Comparison of ENCODE assay signal across 13 cellular contexts in genomic region chr6:15413558-15414257, GRCh38.
DNase-seq lines count a peak whose midpoint lies in the region; ATAC-seq, FAIRE-seq and TF ChIP-seq lines count a peak whose summit lies in the region.
"Had no signal": no experiment of that assay in that cellular context is flagged by ENCODE, and none has a peak within 500 bp of the region (broad histone marks: within the 10 kb centered on the region; RNA-seq: fewer than 3 reads in every experiment).

No MANE protein-coding gene starts in this region.

- no peak for TF ChIP-seq POLR2A in K562 (conservative IDR thresholded peaks at IDR 0.05)
- TF ChIP-seq POLR2A in HepG2 (IDR thresholded peaks at IDR 0.05; ENCODE audit: insufficient read depth in 1 of 2, low read depth in 2 of 2, low read length in 2 of 2): no peak
- no peak for TF ChIP-seq POLR2A in prostate gland (IDR thresholded peaks at IDR 0.05)

- peaks cover 79% of the 10 kb centered on the region for H3K4me1 Mint-ChIP-seq in stimulated activated naive CD8-positive, alpha-beta T cell treated with anti-CD3 and anti-CD28 coated beads, Interleukin-15, Interleukin-2, amounts not matched to agents 100 ng/mL and 50 ng/mL, for 24 hours (ENCODE audit: low read depth)
- peaks cover 79% of the 10 kb centered on the region for H3K4me1 Mint-ChIP-seq in stimulated activated naive CD8-positive, alpha-beta T cell treated with anti-CD3 and anti-CD28 coated beads, Interleukin-15, amount 100 ng/mL, for 72 hours

- H3K79me2 ChIP-seq in K562 (ENCODE audit: control insufficient read depth, insufficient read depth, low read length) (peaks cover 51% of the 10 kb centered on the region), HepG2 (ENCODE audit: insufficient read depth, low read length) (no peaks in the 10 kb centered on the region)

- no peak overlapping the region for H3K4me3 Mint-ChIP-seq in stimulated activated naive CD8-positive, alpha-beta T cell treated with anti-CD3 and anti-CD28 coated beads, Interleukin-15, Interleukin-2, amounts not matched to agents 100 ng/mL and 50 ng/mL, for 24 hours
- no peak overlapping the region for H3K4me3 Mint-ChIP-seq in stimulated activated naive CD8-positive, alpha-beta T cell treated with anti-CD3 and anti-CD28 coated beads, Interleukin-15, amount 100 ng/mL, for 72 hours
- H3K4me3 Mint-ChIP-seq: B cell had no signal

- no peak for ATAC-seq in stimulated activated naive CD8-positive, alpha-beta T cell treated with anti-CD3 and anti-CD28 coated beads, Interleukin-15, amount 100 ng/mL, for 72 hours
- ATAC-seq in K562: no peak
- ATAC-seq in HepG2: no peak

- H3K36me3 Mint-ChIP-seq in stimulated activated naive CD8-positive, alpha-beta T cell treated with anti-CD3 and anti-CD28 coated beads, Interleukin-15, Interleukin-2, amounts not matched to agents 100 ng/mL and 50 ng/mL, for 24 hours (ENCODE audit: low read depth): peaks cover 67% of the 10 kb centered on the region

- peaks cover 4% of the 10 kb centered on the region for H3K9me3 Mint-ChIP-seq in stimulated activated naive CD8-positive, alpha-beta T cell treated with anti-CD3 and anti-CD28 coated beads, Interleukin-15, Interleukin-2, amounts not matched to agents 100 ng/mL and 50 ng/mL, for 24 hours
- H3K9me3 Mint-ChIP-seq in stimulated activated naive CD8-positive, alpha-beta T cell treated with anti-CD3 and anti-CD28 coated beads, Interleukin-15, amount 100 ng/mL, for 72 hours: no peaks in the 10 kb centered on the region

- H3K9me3 ChIP-seq in K562 (replicated peaks; ENCODE audit: control insufficient read depth, insufficient read depth, low read depth, low read length): 0 out of 2 replicates have a peak, but pooled peaks cover 5% of the 10 kb centered on the region
- peaks cover 19% of the 10 kb centered on the region for H3K9me3 ChIP-seq in HepG2 (ENCODE audit: low read length)
- H3K9me3 ChIP-seq in prostate gland: no peaks in the 10 kb centered on the region
- H3K9me3 ChIP-seq: uterus had no signal

- no peaks in the 10 kb centered on the region for H3K9me1 ChIP-seq in K562 (ENCODE audit: control insufficient read depth, insufficient read depth, low read length)

- DNase-seq in stimulated activated naive CD8-positive, alpha-beta T cell treated with anti-CD3 and anti-CD28 coated beads, Interleukin-15, amount 100 ng/mL, for 72 hours: no peak
- DNase-seq in K562 (ENCODE audit: extremely low read depth in 1 of 4, low spot score in 3 of 4): no peak
- DNase-seq in islet precursor cell: peak; percentile 20
- no peak for DNase-seq in HepG2 (ENCODE audit: low spot score)
- DNase-seq in cardiac septum (ENCODE audit: low spot score): no peak
- no peak for DNase-seq in activated effector memory CD4-positive, alpha-beta T cell treated with Interleukin-2 at 50 U/mL for 16 hours
- no peak for DNase-seq in prostate gland (ENCODE audit: low spot score)
- DNase-seq: activated CD4-positive, alpha-beta T cell treated with anti-CD3 and anti-CD28 coated beads, Interleukin-2, amount 50 U/mL, for 1 hour; NCI-H2107; uterus had no signal

- intact Hi-C loops in K562 (cut with micrococcal nuclease) (no loop called here), HepG2 (cut with micrococcal nuclease; ENCODE audit: unreplicated experiment) (no loop called here), cardiac septum (cut with DNase I) (no loop called here), prostate gland (cut with DNase I) (no loop called here)

- H3K36me3 ChIP-seq in K562 (ENCODE audit: control insufficient read depth, insufficient read depth, low read length) (peaks cover 25% of the 10 kb centered on the region), HepG2 (replicated peaks in 1 of 2; ENCODE audit: control insufficient read depth in 1 of 2, insufficient read depth in 2 of 2, low read length in 2 of 2) (peaks cover 2% of the 10 kb centered on the region in 2 experiments; a peak in 2 of 5 replicates), prostate gland (no peaks in the 10 kb centered on the region)
- H3K36me3 ChIP-seq: uterus had no signal

- H3K27me3 Mint-ChIP-seq in stimulated activated naive CD8-positive, alpha-beta T cell treated with anti-CD3 and anti-CD28 coated beads, Interleukin-15, Interleukin-2, amounts not matched to agents 100 ng/mL and 50 ng/mL, for 24 hours: no peaks in the 10 kb centered on the region
- no peaks in the 10 kb centered on the region for H3K27me3 Mint-ChIP-seq in stimulated activated naive CD8-positive, alpha-beta T cell treated with anti-CD3 and anti-CD28 coated beads, Interleukin-15, amount 100 ng/mL, for 72 hours
- H3K27me3 Mint-ChIP-seq: B cell had no signal

- FAIRE-seq in K562 (lab: Jason Lieb, UNC) (no peak), HepG2 (lab: Jason Lieb, UNC) (no peak)

- TF ChIP-seq EP300 in K562 (IDR thresholded peaks at IDR 0.05; ENCODE audit: low read length): no peak
- TF ChIP-seq EP300 in HepG2 (IDR thresholded peaks at IDR 0.05; ENCODE audit: low read depth in 2 of 2, low read length in 2 of 2): no peak
- no peak for TF ChIP-seq EP300 in HepG2 (CRISPR knock-in tag; IDR thresholded peaks at IDR 0.05; ENCODE audit: borderline replicate concordance)

- peak overlapping the region; percentile 26 for H3K27ac Mint-ChIP-seq in stimulated activated naive CD8-positive, alpha-beta T cell treated with anti-CD3 and anti-CD28 coated beads, Interleukin-15, Interleukin-2, amounts not matched to agents 100 ng/mL and 50 ng/mL, for 24 hours
- peak overlapping the region in 1 of 2 donors; percentile 3 for H3K27ac Mint-ChIP-seq in stimulated activated naive CD8-positive, alpha-beta T cell treated with anti-CD3 and anti-CD28 coated beads, Interleukin-15, amount 100 ng/mL, for 72 hours
- H3K27ac Mint-ChIP-seq: B cell had no signal

- in situ Hi-C loops in K562 (cut with MboI) (no loop called here), HepG2 (cut with HindIII; ENCODE audit: extremely low pct_ligation_motif_present, low pct_unique_long_range_greater_than_20kb) (no loop called here)

- TF ChIP-seq RAD21 in K562 (CRISPR knock-in tag; conservative IDR thresholded peaks at IDR 0.05 in 1 of 2, IDR thresholded peaks at IDR 0.05 in 1 of 2): no peak
- TF ChIP-seq RAD21 in HepG2 (CRISPR knock-in tag; IDR thresholded peaks at IDR 0.05): no peak

- H3K4me2 ChIP-seq in K562 (ENCODE audit: insufficient read depth, low read length): no peak overlapping the region
- no peak overlapping the region for H3K4me2 ChIP-seq in HepG2 (ENCODE audit: low read depth, low read length)

- no TSS peak for BruUV-seq in K562 (replicated peaks; lab: Mats Ljungman, UMichigan)
- no TSS peak for BruUV-seq in HepG2 (replicated peaks; lab: Mats Ljungman, UMichigan)

- H4K20me1 ChIP-seq in K562 (replicated peaks; ENCODE audit: control insufficient read depth, insufficient read depth, low read length): 0 out of 2 replicates have a peak, but pooled peaks cover 10% of the 10 kb centered on the region
- H4K20me1 ChIP-seq in HepG2 (ENCODE audit: insufficient read depth, low read length): no peaks in the 10 kb centered on the region; the same call in 1 of the 2 replicates

- TF ChIP-seq CTCF in K562 (IDR thresholded peaks at IDR 0.05 in 2 of 3, conservative IDR thresholded peaks at IDR 0.05 in 1 of 3; ENCODE audit: insufficient read depth in 2 of 3, low read depth in 1 of 3, low read length in 3 of 3) (no peak), HepG2 (CRISPR knock-in tag; IDR thresholded peaks at IDR 0.05) (no peak), prostate gland (IDR thresholded peaks at IDR 0.05) (no peak)

- H3K4me1 ChIP-seq in K562 (replicated peaks in 1 of 2; ENCODE audit: control insufficient read depth in 2 of 2, insufficient read depth in 2 of 2, low read length in 2 of 2): peaks cover 4 to 39% of the 10 kb centered on the region in 2 experiments
- H3K4me1 ChIP-seq in HepG2 (ENCODE audit: insufficient read depth, low read length): peaks cover 16% of the 10 kb centered on the region
- H3K4me1 ChIP-seq in prostate gland (replicated peaks): peaks cover 6% of the 10 kb centered on the region
- H3K4me1 ChIP-seq: uterus had no signal

- 66% methylated on average over 6 of the region's 6 CpGs for WGBS in K562 (ENCODE audit: insufficient coverage, low coverage, missing lambda C conversion rate)
- 99% methylated on average over 6 of the region's 6 CpGs for WGBS in HepG2 (ENCODE audit: low lambda C conversion rate)
- 47% methylated on average over 6 of the region's 6 CpGs for WGBS in prostate gland

- POLR2A ChIA-PET in K562 (lab: Yijun Ruan, JAX) (interaction anchor here (0.5 to 1.9 kb wide), 8 partner anchors 8 to 784 kb away, joined by 3 to 5 read pairs (median 3); no protein-coding TSS in a partner anchor), HepG2 (lab: Yijun Ruan, JAX) (no interaction called here)

- H3K27ac ChIP-seq in K562 (ENCODE audit: extremely low read depth, low read depth, low read length) (no peak overlapping the region), HepG2 (ENCODE audit: extremely low read length, insufficient read depth, low read length) (no peak overlapping the region), prostate gland (no peak overlapping the region)
- H3K27ac ChIP-seq: uterus had no signal

- CTCF ChIA-PET in K562 (lab: Yijun Ruan, JAX; ENCODE audit: low intra/inter-chr PET ratio): no interaction called here
- CTCF ChIA-PET in HepG2 (lab: Yijun Ruan, JAX; ENCODE audit: low intra/inter-chr PET ratio, low total read pairs): no interaction called here

- H3K9ac ChIP-seq in K562 (ENCODE audit: insufficient read depth in 1 of 2, low read depth in 2 of 2, low read length in 2 of 2): no peak overlapping the region
- H3K9ac ChIP-seq in HepG2 (ENCODE audit: insufficient read depth, low read depth, low read length): no peak overlapping the region

- no peaks in the 10 kb centered on the region for H3K27me3 ChIP-seq in K562 (ENCODE audit: control insufficient read depth in 2 of 2, insufficient read depth in 2 of 2, low read length in 2 of 2)
- H3K27me3 ChIP-seq in HepG2 (ENCODE audit: control insufficient read depth in 1 of 2, insufficient read depth in 2 of 2, low read length in 2 of 2): no peaks in the 10 kb centered on the region
- H3K27me3 ChIP-seq in prostate gland (replicated peaks; ENCODE audit: insufficient read depth): no peaks in the 10 kb centered on the region
- H3K27me3 ChIP-seq: uterus had no signal

- H3K4me3 ChIP-seq in K562 (no peak overlapping the region), HepG2 (replicated peaks in 1 of 3; ENCODE audit: insufficient read depth in 1 of 3, low read depth in 2 of 3, low read length in 3 of 3) (no peak overlapping the region), prostate gland (no peak overlapping the region)
- H3K4me3 ChIP-seq: skin epidermis, uterus had no signal

- H2AFZ ChIP-seq in K562 (ENCODE audit: low read depth, low read length) (no peak overlapping the region), HepG2 (ENCODE audit: low read length) (no peak overlapping the region)

TF ChIP-seq in K562, 482 proteins besides CTCF, POLR2A, EP300 and RAD21 (continues in another document):
- no peak for TF ChIP-seq TCFL5 (CRISPR knock-in tag; conservative IDR thresholded peaks at IDR 0.05)
- peak; percentile 63 for TF ChIP-seq ZNF316 (IDR thresholded peaks at IDR 0.05)
- TF ChIP-seq NUFIP1 (IDR thresholded peaks at IDR 0.05; ENCODE audit: partially characterized antibody): no peak
- TF ChIP-seq LARP7 (IDR thresholded peaks at IDR 0.05): no peak

TF ChIP-seq in HepG2, 621 proteins besides CTCF, POLR2A, EP300 and RAD21 (continues in another document):
- TF ChIP-seq DNMT1 (CRISPR knock-in tag; IDR thresholded peaks at IDR 0.05): no peak
